Comparison of ENCODE assay signal across 16 cellular contexts in the genomic region with DNA sequence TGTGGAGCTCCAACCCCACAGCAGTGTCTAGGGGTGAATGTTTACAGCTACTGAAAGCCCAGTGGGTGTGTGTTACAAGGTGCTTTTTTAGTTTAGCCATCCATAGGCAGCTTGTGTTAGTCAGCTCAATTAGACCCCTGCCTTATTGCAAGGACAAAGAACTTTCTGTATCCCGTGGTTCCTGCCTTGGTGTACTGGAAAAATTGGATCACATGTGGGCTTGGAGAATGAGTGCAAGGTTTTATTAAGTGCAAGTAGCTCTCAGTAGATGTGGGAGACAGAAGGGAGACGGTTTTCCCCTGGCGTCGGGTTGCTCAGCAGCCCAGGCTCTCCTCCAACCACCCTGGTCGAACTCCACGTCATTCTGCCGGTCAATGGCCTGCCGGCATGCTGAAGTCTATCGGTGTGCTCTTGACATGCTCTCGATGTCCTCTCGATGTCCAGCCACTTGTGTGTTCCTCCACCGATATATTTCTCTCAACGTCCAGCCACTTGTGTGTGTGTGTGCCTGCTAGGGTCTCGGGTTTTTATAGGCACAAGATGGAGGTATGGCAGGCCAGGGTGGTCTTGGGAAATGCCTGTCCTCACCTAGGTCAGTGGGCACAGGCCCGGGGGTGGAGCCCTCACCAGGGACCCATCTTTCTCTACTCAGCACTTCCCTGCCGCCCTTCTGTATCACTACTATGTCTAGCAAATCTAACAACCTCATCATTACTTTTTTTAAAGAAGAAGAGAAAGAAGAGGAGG. TPM values are rescaled to one million over a fixed set of nuclear protein-coding genes. Genes with fewer than 3 reads are reported as not detected.
DNase-seq lines count a peak whose midpoint lies in the region; ATAC-seq and TF ChIP-seq lines count a peak whose summit lies in the region.
"Had no signal": no experiment of that assay in that cellular context is flagged by ENCODE, and none has a peak within 500 bp of the region (broad histone marks: within the 10 kb centered on the region; RNA-seq: fewer than 3 reads in every experiment).

No MANE protein-coding gene starts in this region.

- no peaks in the 10 kb centered on the region; the same call in 1 of the 2 replicates for H4K20me1 ChIP-seq in GM23338 (replicated peaks; ENCODE audit: insufficient read depth)

- H3K4me1 ChIP-seq in GM23338 (ENCODE audit: insufficient read depth), result peaks cover 3% of the 10 kb centered on the region; the same call in 1 of the 2 replicates
- no peaks in the 10 kb centered on the region for H3K4me1 ChIP-seq in sigmoid colon

- POLR2A ChIA-PET in WTC11 (lab: Charles Lee), result no interaction called here

- H3K9me3 Mint-ChIP-seq in GM23338 (no peaks in the 10 kb centered on the region), WTC11 (no peaks in the 10 kb centered on the region)
- H3K9me3 Mint-ChIP-seq in stimulated activated memory B cell treated with anti-CD40 and anti-IgM and Interleukin-4, amounts not matched to agents 10 μg/mL and 1 μg/mL and 100 μg/mL, for 72 hours, result no peaks in the 10 kb centered on the region
- H3K9me3 Mint-ChIP-seq in activated naive CD4-positive, alpha-beta T cell treated with anti-CD3 and anti-CD28 coated beads for 36 hours, result no peaks in the 10 kb centered on the region

- TF ChIP-seq EP300 in sigmoid colon (IDR thresholded peaks at IDR 0.05), result no peak

- DNase-seq in GM23338 (ENCODE audit: low spot score), result no peak
- no peak for DNase-seq in WTC11 (ENCODE audit: low spot score)
- no peak for DNase-seq in left lobe of liver (ENCODE audit: low spot score)
- DNase-seq in sigmoid colon, result peak; percentile 33
- no peak for DNase-seq in activated naive CD4-positive, alpha-beta T cell treated with anti-CD3 and anti-CD28 coated beads for 36 hours
- DNase-seq: DMS79, Karpas-422, NCI-H187, NCI-H446, NCI-H526, OCI-M1, Right ventricle myocardium superior, SK-N-SH had no signal

- no peaks in the 10 kb centered on the region for H3K9me2 ChIP-seq in GM23338 (ENCODE audit: insufficient read depth)
- H3K9me2 ChIP-seq: SK-N-SH had no signal

- no peaks in the 10 kb centered on the region for H3F3A ChIP-seq in GM23338 (replicated peaks; ENCODE audit: low read depth)

- peaks cover 29% of the 10 kb centered on the region for H3K36me3 Mint-ChIP-seq in GM23338 (ENCODE audit: low read depth)
- H3K36me3 Mint-ChIP-seq in WTC11, result peaks cover 22% of the 10 kb centered on the region
- peaks cover 33% of the 10 kb centered on the region for H3K36me3 Mint-ChIP-seq in stimulated activated memory B cell treated with anti-CD40 and anti-IgM and Interleukin-4, amounts not matched to agents 10 μg/mL and 1 μg/mL and 100 μg/mL, for 72 hours
- H3K36me3 Mint-ChIP-seq in activated naive CD4-positive, alpha-beta T cell treated with anti-CD3 and anti-CD28 coated beads for 36 hours (ENCODE audit: low read depth), result peaks cover 9% of the 10 kb centered on the region

- no peaks in the 10 kb centered on the region for H3K9me3 ChIP-seq in sigmoid colon
- H3K9me3 ChIP-seq: SK-N-SH had no signal

- no peak for TF ChIP-seq POLR2A in sigmoid colon (IDR thresholded peaks at IDR 0.05)

- intact Hi-C loops in sigmoid colon (cut with DNase I), result no loop called here
- intact Hi-C loops in activated naive CD4-positive, alpha-beta T cell treated with anti-CD3 and anti-CD28 coated beads for 36 hours (cut with micrococcal nuclease), result no loop called here

- no peaks in the 10 kb centered on the region; the same call in none of the 2 replicates for H3K36me3 ChIP-seq in GM23338 (ENCODE audit: insufficient read depth)
- H3K36me3 ChIP-seq in sigmoid colon, result peaks cover 0 to 12% (median 0%) of the 10 kb centered on the region in 4 donors

- CTCF ChIA-PET in WTC11 (lab: Charles Lee), result no interaction called here
- CTCF ChIA-PET in activated naive CD4-positive, alpha-beta T cell treated with anti-CD3 and anti-CD28 coated beads for 36 hours (lab: Charles Lee), result no interaction called here

- no peak overlapping the region for H2AFZ ChIP-seq in GM23338

- no peak overlapping the region for H3K4me3 ChIP-seq in GM23338
- no peak overlapping the region for H3K4me3 ChIP-seq in sigmoid colon

- peaks cover 23% of the 10 kb centered on the region for H3K4me1 Mint-ChIP-seq in GM23338
- peaks cover 16% of the 10 kb centered on the region for H3K4me1 Mint-ChIP-seq in WTC11
- peaks cover 16% of the 10 kb centered on the region for H3K4me1 Mint-ChIP-seq in stimulated activated memory B cell treated with anti-CD40 and anti-IgM and Interleukin-4, amounts not matched to agents 10 μg/mL and 1 μg/mL and 100 μg/mL, for 72 hours
- no peaks in the 10 kb centered on the region for H3K4me1 Mint-ChIP-seq in activated naive CD4-positive, alpha-beta T cell treated with anti-CD3 and anti-CD28 coated beads for 36 hours (ENCODE audit: low read depth)

- H3K27ac Mint-ChIP-seq in GM23338, result peak overlapping the region; percentile 24; the same call in 1 of the 2 replicates
- H3K27ac Mint-ChIP-seq in WTC11, result peak overlapping the region; percentile 12
- no peak overlapping the region for H3K27ac Mint-ChIP-seq in stimulated activated memory B cell treated with anti-CD40 and anti-IgM and Interleukin-4, amounts not matched to agents 10 μg/mL and 1 μg/mL and 100 μg/mL, for 72 hours
- H3K27ac Mint-ChIP-seq in activated naive CD4-positive, alpha-beta T cell treated with anti-CD3 and anti-CD28 coated beads for 36 hours, result no peak overlapping the region

- peaks cover 46% of the 10 kb centered on the region for H3K79me2 ChIP-seq in GM23338 (replicated peaks; ENCODE audit: insufficient read depth)

- H3K27ac ChIP-seq in GM23338 (ENCODE audit: low read depth) (no peak overlapping the region), sigmoid colon (no peak overlapping the region)
- H3K27ac ChIP-seq: C4-2B had no signal

- H3K4me2 ChIP-seq in GM23338, result no peak overlapping the region
- H3K4me2 ChIP-seq: SK-N-SH had no signal

- ATAC-seq in GM23338 (no peak), WTC11 (peak; percentile 39; the same call in 1 of the 2 replicates), left lobe of liver (peak; percentile 58), GM19452 (IDR thresholded peaks at IDR 0.05; ENCODE audit: unreplicated experiment) (no peak)
- no peak for ATAC-seq in stimulated activated memory B cell treated with anti-CD40 and anti-IgM and Interleukin-4, amounts not matched to agents 10 μg/mL and 1 μg/mL and 100 μg/mL, for 72 hours

- 96 to 97% methylated on average over 16 of the region's 16 CpGs for WGBS in sigmoid colon, 2 donors

- TF ChIP-seq CTCF in GM23338 (conservative IDR thresholded peaks at IDR 0.05; ENCODE audit: low read depth in 2 of 2) (no peak), WTC11 (IDR thresholded peaks at IDR 0.05) (no peak), sigmoid colon (IDR thresholded peaks at IDR 0.05) (no peak)

- H3K4me3 Mint-ChIP-seq in GM23338 (no peak overlapping the region), WTC11 (no peak overlapping the region)
- H3K4me3 Mint-ChIP-seq in stimulated activated memory B cell treated with anti-CD40 and anti-IgM and Interleukin-4, amounts not matched to agents 10 μg/mL and 1 μg/mL and 100 μg/mL, for 72 hours, result no peak overlapping the region
- no peak overlapping the region for H3K4me3 Mint-ChIP-seq in activated naive CD4-positive, alpha-beta T cell treated with anti-CD3 and anti-CD28 coated beads for 36 hours

- H3K27me3 ChIP-seq in GM23338 (ENCODE audit: insufficient read depth) (no peaks in the 10 kb centered on the region), sigmoid colon (no peaks in the 10 kb centered on the region)

- no peaks in the 10 kb centered on the region for H3K27me3 Mint-ChIP-seq in GM23338 (ENCODE audit: insufficient read depth, low read depth, poor library complexity)
- no peaks in the 10 kb centered on the region for H3K27me3 Mint-ChIP-seq in WTC11 (ENCODE audit: low read depth)
- H3K27me3 Mint-ChIP-seq in stimulated activated memory B cell treated with anti-CD40 and anti-IgM and Interleukin-4, amounts not matched to agents 10 μg/mL and 1 μg/mL and 100 μg/mL, for 72 hours, result no peaks in the 10 kb centered on the region
- H3K27me3 Mint-ChIP-seq in activated naive CD4-positive, alpha-beta T cell treated with anti-CD3 and anti-CD28 coated beads for 36 hours (ENCODE audit: low read depth), result no peaks in the 10 kb centered on the region

TF ChIP-seq in GM23338, 12 proteins besides CTCF, POLR2A, EP300 and RAD21 (continues in another document):
- TF ChIP-seq JUNB (IDR thresholded peaks at IDR 0.05; ENCODE audit: unreplicated experiment) (no peak), STAT1 (IDR thresholded peaks at IDR 0.05; ENCODE audit: unreplicated experiment) (no peak), ZNF331 (CRISPR knock-in tag; IDR thresholded peaks at IDR 0.05; ENCODE audit: low read depth) (no peak)
- TF ChIP-seq, protein P1, sequence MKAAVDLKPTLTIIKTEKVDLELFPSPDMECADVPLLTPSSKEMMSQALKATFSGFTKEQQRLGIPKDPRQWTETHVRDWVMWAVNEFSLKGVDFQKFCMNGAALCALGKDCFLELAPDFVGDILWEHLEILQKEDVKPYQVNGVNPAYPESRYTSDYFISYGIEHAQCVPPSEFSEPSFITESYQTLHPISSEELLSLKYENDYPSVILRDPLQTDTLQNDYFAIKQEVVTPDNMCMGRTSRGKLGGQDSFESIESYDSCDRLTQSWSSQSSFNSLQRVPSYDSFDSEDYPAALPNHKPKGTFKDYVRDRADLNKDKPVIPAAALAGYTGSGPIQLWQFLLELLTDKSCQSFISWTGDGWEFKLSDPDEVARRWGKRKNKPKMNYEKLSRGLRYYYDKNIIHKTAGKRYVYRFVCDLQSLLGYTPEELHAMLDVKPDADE (IDR thresholded peaks at IDR 0.05), result no peak

TF ChIP-seq in WTC11, 78 proteins besides CTCF, POLR2A, EP300 and RAD21 (continues in another document):
- TF ChIP-seq, protein P2, sequence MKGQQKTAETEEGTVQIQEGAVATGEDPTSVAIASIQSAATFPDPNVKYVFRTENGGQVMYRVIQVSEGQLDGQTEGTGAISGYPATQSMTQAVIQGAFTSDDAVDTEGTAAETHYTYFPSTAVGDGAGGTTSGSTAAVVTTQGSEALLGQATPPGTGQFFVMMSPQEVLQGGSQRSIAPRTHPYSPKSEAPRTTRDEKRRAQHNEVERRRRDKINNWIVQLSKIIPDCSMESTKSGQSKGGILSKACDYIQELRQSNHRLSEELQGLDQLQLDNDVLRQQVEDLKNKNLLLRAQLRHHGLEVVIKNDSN (CRISPR knock-in tag; IDR thresholded peaks at IDR 0.05), result no peak
- TF ChIP-seq ZNF138 (CRISPR knock-in tag; conservative IDR thresholded peaks at IDR 0.05) (no peak), CREM (CRISPR knock-in tag; IDR thresholded peaks at IDR 0.05) (no peak)

RNA-seq across cellular contexts. Expression of a gene that starts 13.8 kb away (rescaled TPM):
- total RNA-seq in GM23338 (2014; rRNA removed; shearing (Covaris generic)), result 90.4 and 115 TPM in 2 replicates
- polyA plus RNA-seq in GM23338 (2016; fragmentation: Nextera tagmentation; extraction: Ambion mirVana) (82.1 and 97.8 TPM in 2 replicates), sigmoid colon (10 to 100 TPM in 1 of 3 donors, 1 to 10 TPM in 2; 7.2 to 14.5 (median 7.2) TPM)
- total RNA-seq in WTC11 (2021) (38.8 to 44.4 TPM (median 41.5 TPM) in 3 replicates), left lobe of liver (8.8 TPM), sigmoid colon (10 to 100 TPM; 11.9 to 38.3 (median 22.8) TPM)
- total RNA-seq in activated naive CD4-positive, alpha-beta T cell treated with anti-CD3 and anti-CD28 coated beads for 36 hours, result 10 to 100 TPM; 14.3 to 16.3 TPM

Comparison
In these comparisons a context has a peak if more than half of its experiments do, and no peak if none do; other contexts are left out.
1. ATAC-seq: peak in WTC11 (single experiment) and left lobe of liver (single experiment); none in GM23338 (single experiment), GM19452 (single experiment) and stimulated activated memory B cell treated with anti-CD40 and anti-IgM and Interleukin-4, amounts not matched to agents 10 μg/mL and 1 μg/mL and 100 μg/mL, for 72 hours (single experiment).
2. H3K27ac Mint-ChIP-seq: peak in GM23338 (single experiment) and WTC11 (single experiment); none in stimulated activated memory B cell treated with anti-CD40 and anti-IgM and Interleukin-4, amounts not matched to agents 10 μg/mL and 1 μg/mL and 100 μg/mL, for 72 hours (single experiment) and activated naive CD4-positive, alpha-beta T cell treated with anti-CD3 and anti-CD28 coated beads for 36 hours (single experiment).